In the genomic region with DNA sequence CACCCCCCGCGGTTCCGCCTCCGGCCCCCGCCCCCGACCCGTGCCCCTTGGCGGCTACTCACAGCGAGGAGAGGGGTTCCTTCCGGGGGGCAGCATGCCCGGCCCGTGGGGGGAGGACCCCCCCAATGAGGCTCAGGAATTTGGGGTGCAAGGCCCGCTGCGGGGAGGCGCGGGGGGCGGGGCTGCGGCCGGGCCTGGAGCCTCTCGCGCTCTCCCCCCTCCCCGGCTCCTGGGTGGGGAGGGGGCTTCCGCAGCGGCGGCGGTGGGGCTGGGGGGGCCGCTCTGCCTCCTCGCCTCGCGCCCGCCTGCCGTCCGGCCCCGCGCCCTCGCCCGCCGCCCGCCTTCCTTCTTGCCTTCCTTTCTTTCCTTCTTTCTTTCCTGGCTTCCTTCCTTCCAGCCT, we compare ENCODE assay signal across 22 cellular contexts. TPM values are rescaled to one million over a fixed set of nuclear protein-coding genes. Genes with fewer than 3 reads are reported as not detected.
DNase-seq lines count a peak whose midpoint lies in the region; ATAC-seq, FAIRE-seq and TF ChIP-seq lines count a peak whose summit lies in the region.
"Had no signal": no experiment of that assay in that cellular context is flagged by ENCODE, and none has a peak within 500 bp of the region (broad histone marks: within the 10 kb centered on the region; RNA-seq: fewer than 3 reads in every experiment).

No MANE protein-coding gene starts in this region.

- H3K27me3 ChIP-seq in SK-N-SH (ENCODE audit: insufficient read depth) (no peaks in the 10 kb centered on the region), dorsolateral prefrontal cortex (peaks cover 0 to 3% (median 0%) of the 10 kb centered on the region in 45 donors)

- no peak overlapping the region for H2AFZ ChIP-seq in SK-N-SH (ENCODE audit: low read depth)

- H3K9me2 ChIP-seq in SK-N-SH: no peaks in the 10 kb centered on the region

- H3K79me2 ChIP-seq in SK-N-SH (ENCODE audit: insufficient read depth): no peaks in the 10 kb centered on the region

- H3K27me3 Mint-ChIP-seq in nephron (ENCODE audit: low read depth): peaks cover 69% of the 10 kb centered on the region
- H3K27me3 Mint-ChIP-seq in type B pancreatic cell: peaks cover 62% of the 10 kb centered on the region

- peaks cover 0 to 15% of the 10 kb centered on the region in 2 experiments; a peak in 1 of 4 replicates for H3K4me1 ChIP-seq in SK-N-SH (ENCODE audit: control insufficient read depth in 1 of 2, insufficient read depth in 2 of 2, low read depth in 1 of 2, low read length in 1 of 2)

- H3F3A ChIP-seq in SK-N-SH (replicated peaks; ENCODE audit: insufficient read depth): no peaks in the 10 kb centered on the region

- no peak for TF ChIP-seq EP300 in SK-N-SH (IDR thresholded peaks at IDR 0.05; ENCODE audit: borderline replicate concordance in 1 of 2, low read depth in 1 of 2, low read length in 1 of 2)

- H3K4me3 Mint-ChIP-seq in nephron (peak overlapping the region; percentile 74 to 90 (median 81)), type B pancreatic cell (peak overlapping the region; percentile 51)
- H3K4me3 Mint-ChIP-seq: activated naive CD8-positive, alpha-beta T cell treated with anti-CD3 and anti-CD28 coated beads, Interleukin-2, amount 50 U/mL, for 24 hours; T-helper 2 cell treated with Interferon-gamma antibody and Interleukin-4, amounts not matched to agents 5 μg/mL and 100 μg/mL, for 36 hours had no signal

- POLR2A ChIA-PET in SK-N-SH (lab: Yijun Ruan, JAX): no interaction called here

- ATAC-seq in SK-N-SH treated with all-trans-retinoic acid at 6 μM for 48 hours (no peak; the same call in 2 of the 3 replicates), HG02642 (IDR thresholded peaks at IDR 0.05; ENCODE audit: poor library complexity, unreplicated experiment) (no peak)
- ATAC-seq: activated CD4-positive, CD25-positive, alpha-beta regulatory T cell treated with anti-CD3 and anti-CD28 coated beads, Interleukin-2, amount 50 U/mL, for 24 hours; activated naive CD8-positive, alpha-beta T cell treated with anti-CD3 and anti-CD28 coated beads, Interleukin-2, amount 50 U/mL, for 24 hours had no signal

- H3K9me3 Mint-ChIP-seq in nephron (no peaks in the 10 kb centered on the region), type B pancreatic cell (no peaks in the 10 kb centered on the region)
- H3K9me3 Mint-ChIP-seq: activated naive CD8-positive, alpha-beta T cell treated with anti-CD3 and anti-CD28 coated beads, Interleukin-2, amount 50 U/mL, for 24 hours; activated T-helper 2 cell treated with anti-CD3 and anti-CD28 coated beads, Interferon-gamma antibody, Interleukin-2, Interleukin-4, amounts not matched to agents 10 μg/mL and 5 μg/mL and 100 μg/mL, durations not matched to agents 14 hours and 24 hours and 36 hours; T-helper 2 cell treated with Interferon-gamma antibody and Interleukin-4, amounts not matched to agents 5 μg/mL and 100 μg/mL, for 36 hours had no signal

- CTCF ChIA-PET in SK-N-SH (lab: Yijun Ruan, JAX): interaction anchor here (0.6 kb wide), 1 partner anchor 12 kb away, joined by 3 read pairs; no protein-coding TSS in a partner anchor

- DNase-seq in SK-N-SH (peak; percentile 78), dorsolateral prefrontal cortex (no peak), type B pancreatic cell (ENCODE audit: extremely low spot score, unreplicated experiment) (no peak), NK-92 (lab: John Stamatoyannopoulos, UW; ENCODE audit: unreplicated experiment) (no peak), H54 (ENCODE audit: insufficient read length, low spot score) (no peak)
- DNase-seq: activated naive CD8-positive, alpha-beta T cell treated with anti-CD3 and anti-CD28 coated beads, Interleukin-2, amount 50 U/mL, for 24 hours; central memory CD4-positive, alpha-beta T cell; effector CD8-positive, alpha-beta T cell; GF-D8; kidney; OCI-M1; stimulated activated CD4-positive, alpha-beta T cell treated with anti-CD3 and anti-CD28 coated beads, Interleukin-2, amount 100 ng/mL, for 24 hours had no signal

- peaks cover 4% of the 10 kb centered on the region for H4K20me1 ChIP-seq in SK-N-SH (ENCODE audit: insufficient read depth)

- no peak for TF ChIP-seq POLR2A in H54 (IDR thresholded peaks at IDR 0.05; ENCODE audit: low read depth, low read length)

- H3K4me2 ChIP-seq in SK-N-SH: no peak overlapping the region; the same call in 1 of the 2 replicates

- H3K36me3 Mint-ChIP-seq in nephron (ENCODE audit: low read depth) (no peaks in the 10 kb centered on the region), type B pancreatic cell (peaks cover 4% of the 10 kb centered on the region)

- TF ChIP-seq CTCF in SK-N-SH (IDR thresholded peaks at IDR 0.05) (no peak), dorsolateral prefrontal cortex (IDR thresholded peaks at IDR 0.05 in 54 of 56, conservative IDR thresholded peaks at IDR 0.05 in 2 of 56; ENCODE audit: low read depth in 1 of 56, partially characterized antibody in 56 of 56) (no peak), nephron (IDR thresholded peaks at IDR 0.05; ENCODE audit: unreplicated experiment in 3 of 3) (no peak), type B pancreatic cell (conservative IDR thresholded peaks at IDR 0.05) (no peak)

- intact Hi-C loops in dorsolateral prefrontal cortex (cut with DNase I): no loop called here

- H3K27ac Mint-ChIP-seq in nephron (peak overlapping the region in 1 of 3 experiments; percentile 64), type B pancreatic cell (no peak overlapping the region)
- H3K27ac Mint-ChIP-seq: activated naive CD8-positive, alpha-beta T cell treated with anti-CD3 and anti-CD28 coated beads, Interleukin-2, amount 50 U/mL, for 24 hours; activated T-helper 2 cell treated with anti-CD3 and anti-CD28 coated beads, Interferon-gamma antibody, Interleukin-2, Interleukin-4, amounts not matched to agents 10 μg/mL and 5 μg/mL and 100 μg/mL, durations not matched to agents 14 hours and 24 hours and 36 hours; T-helper 2 cell treated with Interferon-gamma antibody and Interleukin-4, amounts not matched to agents 5 μg/mL and 100 μg/mL, for 36 hours had no signal

- H3K9ac ChIP-seq in SK-N-SH: no peak overlapping the region

- no peak for TF ChIP-seq RAD21 in SK-N-SH (IDR thresholded peaks at IDR 0.05; ENCODE audit: low read length)

- H3K4me3 ChIP-seq in SK-N-SH (ENCODE audit: low read depth in 2 of 2, low read length in 1 of 2) (peak overlapping the region; percentile 54 to 55; a peak in 3 of 4 replicates), dorsolateral prefrontal cortex (peak overlapping the region; percentile 31 to 77 (median 64))

- no peaks in the 10 kb centered on the region for H3K9me3 ChIP-seq in SK-N-SH

- H3K36me3 ChIP-seq in SK-N-SH (replicated peaks in 1 of 2; ENCODE audit: control insufficient read depth in 1 of 2, insufficient read depth in 2 of 2, low read length in 1 of 2): no peaks in the 10 kb centered on the region

- 3% methylated on average over 13 of the region's 39 CpGs for WGBS in SK-N-SH (ENCODE audit: low lambda C conversion rate)

- FAIRE-seq in H54 (lab: Jason Lieb, UNC): no peak
- FAIRE-seq: GM12892, kidney had no signal

- H3K4me1 Mint-ChIP-seq in nephron (peaks cover 16% of the 10 kb centered on the region), type B pancreatic cell (ENCODE audit: unreplicated experiment) (peaks cover 10% of the 10 kb centered on the region)

- peak overlapping the region in 1 of 2 experiments; percentile 71; a peak in 2 of 4 replicates for H3K27ac ChIP-seq in SK-N-SH (ENCODE audit: low read depth in 2 of 2, low read length in 1 of 2)
- H3K27ac ChIP-seq in dorsolateral prefrontal cortex: peak overlapping the region in 44 of 59 donors; percentile 15 to 85 (median 70)

TF ChIP-seq in SK-N-SH treated with all-trans-retinoic acid at 6 μM for 48 hours, 23 proteins besides CTCF, POLR2A, EP300 and RAD21 (continues in another document):
- TF ChIP-seq, protein P1, sequence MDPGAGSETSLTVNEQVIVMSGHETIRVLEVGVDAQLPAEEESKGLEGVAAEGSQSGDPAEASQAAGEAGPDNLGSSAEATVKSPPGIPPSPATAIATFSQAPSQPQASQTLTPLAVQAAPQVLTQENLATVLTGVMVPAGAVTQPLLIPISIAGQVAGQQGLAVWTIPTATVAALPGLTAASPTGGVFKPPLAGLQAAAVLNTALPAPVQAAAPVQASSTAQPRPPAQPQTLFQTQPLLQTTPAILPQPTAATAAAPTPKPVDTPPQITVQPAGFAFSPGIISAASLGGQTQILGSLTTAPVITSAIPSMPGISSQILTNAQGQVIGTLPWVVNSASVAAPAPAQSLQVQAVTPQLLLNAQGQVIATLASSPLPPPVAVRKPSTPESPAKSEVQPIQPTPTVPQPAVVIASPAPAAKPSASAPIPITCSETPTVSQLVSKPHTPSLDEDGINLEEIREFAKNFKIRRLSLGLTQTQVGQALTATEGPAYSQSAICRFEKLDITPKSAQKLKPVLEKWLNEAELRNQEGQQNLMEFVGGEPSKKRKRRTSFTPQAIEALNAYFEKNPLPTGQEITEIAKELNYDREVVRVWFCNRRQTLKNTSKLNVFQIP (CRISPR knock-in tag; IDR thresholded peaks at IDR 0.05; ENCODE audit: borderline replicate concordance, low read depth): no peak
- TF ChIP-seq OSR1 (CRISPR knock-in tag; IDR thresholded peaks at IDR 0.05) (no peak), ESRRG (CRISPR knock-in tag; IDR thresholded peaks at IDR 0.05) (no peak), CSDC2 (CRISPR knock-in tag; IDR thresholded peaks at IDR 0.05) (no peak), GLIS3 (CRISPR knock-in tag; IDR thresholded peaks at IDR 0.05) (no peak), TOX (CRISPR knock-in tag; IDR thresholded peaks at IDR 0.05; ENCODE audit: borderline replicate concordance) (no peak), ISL1 (CRISPR knock-in tag; IDR thresholded peaks at IDR 0.05) (no peak), ZNF8 (CRISPR knock-in tag; IDR thresholded peaks at IDR 0.05) (no peak), SNAI2 (CRISPR knock-in tag; IDR thresholded peaks at IDR 0.05) (no peak)

RNA-seq across cellular contexts. Expression of a gene that starts 0.4 kb away (rescaled TPM):
- 5.4 and 6.9 TPM in 2 replicates for polyA plus RNA-seq in SK-N-SH (2012; rRNA removed)
- 2.5 and 6.5 TPM in 2 replicates for polyA plus RNA-seq in SK-N-SH (2012; cell fraction: cytosol; rRNA removed)
- 5.2 and 6.2 TPM in 2 replicates for polyA plus RNA-seq in SK-N-SH (2012; cell fraction: nucleus; rRNA removed)
- total RNA-seq in dorsolateral prefrontal cortex (100 to 1,000 TPM; 126 to 330 (median 166) TPM), type B pancreatic cell (ENCODE audit: low replicate concordance) (0.38 and 21.7 TPM in 2 replicates)
- total RNA-seq: activated T-helper 2 cell treated with anti-CD3 and anti-CD28 coated beads, Interferon-gamma antibody, Interleukin-2, Interleukin-4, amounts not matched to agents 10 μg/mL and 5 μg/mL and 100 μg/mL, durations not matched to agents 14 hours and 24 hours and 36 hours had no signal

RNA-seq across cellular contexts. Expression of a gene that starts 54.2 kb away (rescaled TPM):
- polyA plus RNA-seq in SK-N-SH (2012; rRNA removed): 0.07 and 0.32 TPM in 2 replicates
- polyA plus RNA-seq in SK-N-SH (2012; cell fraction: cytosol; rRNA removed): 0.17 and 0.25 TPM in 2 replicates
- 0.17 and 0.56 TPM in 2 replicates for polyA plus RNA-seq in SK-N-SH (2012; cell fraction: nucleus; rRNA removed)
- total RNA-seq in dorsolateral prefrontal cortex (10 to 100 TPM; 16.5 to 62.5 (median 34.2) TPM), type B pancreatic cell (ENCODE audit: low replicate concordance) (not detected in 2 replicates)
- total RNA-seq: A172; activated T-helper 2 cell treated with anti-CD3 and anti-CD28 coated beads, Interferon-gamma antibody, Interleukin-2, Interleukin-4, amounts not matched to agents 10 μg/mL and 5 μg/mL and 100 μg/mL, durations not matched to agents 14 hours and 24 hours and 36 hours; fibroblast of lung; kidney; osteocyte had no signal
- polyA plus RNA-seq: fibroblast of lung had no signal

RNA-seq across cellular contexts. Expression of a gene that starts 56.9 kb away (rescaled TPM):
- 71.5 and 81.2 TPM in 2 replicates for polyA plus RNA-seq in SK-N-SH (2012; rRNA removed)
- 38.1 and 57.4 TPM in 2 replicates for polyA plus RNA-seq in SK-N-SH (2012; cell fraction: cytosol; rRNA removed)
- polyA plus RNA-seq in SK-N-SH (2012; cell fraction: nucleus; rRNA removed): 54.2 and 76.0 TPM in 2 replicates
- total RNA-seq in dorsolateral prefrontal cortex (10 to 100 TPM; 24.9 to 75.5 (median 41.2) TPM), type B pancreatic cell (ENCODE audit: low replicate concordance) (16.2 and 23.2 TPM in 2 replicates)

Comparison
In these comparisons a context has a peak if more than half of its experiments do, and no peak if none do; other contexts are left out.
1. RNA of a gene that starts 54.2 kb away (total RNA-seq): 16.5 to 62.5 TPM in dorsolateral prefrontal cortex; not detected in type B pancreatic cell; every median in the first group is over 10 times any median in the second.